Comparison of ENCODE assay signal across 20 cellular contexts in the genomic region with DNA sequence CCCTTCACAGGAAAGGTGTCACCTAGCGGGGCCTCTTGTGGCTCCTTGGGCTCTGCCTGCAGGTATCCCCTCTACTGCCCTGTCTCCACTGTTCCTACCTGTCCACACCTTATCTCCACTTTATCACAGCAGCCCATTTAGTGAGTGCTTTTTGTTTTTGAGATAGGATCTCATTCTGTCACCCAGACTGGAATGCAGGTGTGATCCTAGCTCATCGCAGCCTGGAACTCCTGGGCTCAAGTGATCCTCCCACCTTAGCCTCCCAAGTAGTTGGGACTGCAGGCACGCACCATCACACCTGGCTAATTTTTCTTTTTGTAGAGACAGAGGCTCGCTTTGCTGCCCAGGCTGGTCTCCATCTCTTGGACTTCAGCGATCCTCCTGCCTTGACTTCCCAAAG. TPM values are rescaled to one million over a fixed set of nuclear protein-coding genes. Genes with fewer than 3 reads are reported as not detected.
DNase-seq lines count a peak whose midpoint lies in the region; TF ChIP-seq lines count a peak whose summit lies in the region.
"Had no signal": no experiment of that assay in that cellular context is flagged by ENCODE, and none has a peak within 500 bp of the region (broad histone marks: within the 10 kb centered on the region; RNA-seq: fewer than 3 reads in every experiment).

No MANE protein-coding gene starts in this region.

- no TSS peak for BruUV-seq in OCI-LY7 (replicated peaks; lab: Mats Ljungman, UMichigan)
- BruUV-seq in MCF 10A (replicated peaks; lab: Mats Ljungman, UMichigan): no TSS peak

- H3K4me2 ChIP-seq in OCI-LY7 (ENCODE audit: low read length) (no peak overlapping the region), osteoblast (ENCODE audit: insufficient read depth, low read length) (no peak overlapping the region)
- H3K4me2 ChIP-seq: PC-9 had no signal

- H3K4me3 ChIP-seq in H7 (ENCODE audit: insufficient read depth, low read depth, low read length) (no peak overlapping the region), OCI-LY7 (ENCODE audit: low read depth, low read length, poor library complexity, severe bottlenecking) (no peak overlapping the region), osteoblast (ENCODE audit: insufficient read depth, low read length) (no peak overlapping the region)
- H3K4me3 ChIP-seq: GM23248, PC-9, SJCRH30 had no signal

- H3K27ac Mint-ChIP-seq in MCF 10A (ENCODE audit: low read depth, unreplicated experiment): peak overlapping the region; percentile 76

- H3K4me1 ChIP-seq in OCI-LY7 (ENCODE audit: insufficient read depth, low read length, poor library complexity, severe bottlenecking) (peaks cover 46% of the 10 kb centered on the region), osteoblast (ENCODE audit: insufficient read depth, low read length) (peaks cover 15% of the 10 kb centered on the region)

- POLR2A ChIA-PET in OCI-LY7 (lab: Charles Lee) (no interaction called here), MCF 10A (lab: Yijun Ruan, JAX) (interaction anchor here (0.6 to 9.3 kb wide), 11 partner anchors 8 to 1566 kb away, joined by 3 to 149 read pairs (median 4); a partner anchor contains a TSS)

- H3K27ac ChIP-seq in OCI-LY7 (ENCODE audit: low read depth, low read length, poor library complexity, severe bottlenecking) (peak overlapping the region; percentile 10), osteoblast (ENCODE audit: low read depth, low read length) (no peak overlapping the region)
- H3K27ac ChIP-seq: C4-2B, GM23248, PC-9, SJCRH30 had no signal

- no peaks in the 10 kb centered on the region for H3K27me3 Mint-ChIP-seq in MCF 10A (ENCODE audit: insufficient read depth, unreplicated experiment)

- H3K9me3 ChIP-seq in OCI-LY7 (ENCODE audit: low read length): no peaks in the 10 kb centered on the region
- no peaks in the 10 kb centered on the region for H3K9me3 ChIP-seq in osteoblast (ENCODE audit: low read depth, low read length)
- H3K9me3 ChIP-seq: SJCRH30 had no signal

- H3K79me2 ChIP-seq in OCI-LY7 (ENCODE audit: insufficient read depth, low read depth, low read length): peaks cover 17% of the 10 kb centered on the region; the same call in 1 of the 2 replicates
- H3K79me2 ChIP-seq in osteoblast (ENCODE audit: insufficient read depth, low read length): no peaks in the 10 kb centered on the region

- intact Hi-C loops in OCI-LY7 (cut with micrococcal nuclease; ENCODE audit: unreplicated experiment): no loop called here
- intact Hi-C loops in MCF 10A (cut with micrococcal nuclease): no loop called here

- no peaks in the 10 kb centered on the region for H3K9me2 ChIP-seq in OCI-LY7 (ENCODE audit: insufficient read depth, low read length)

- H3K36me3 ChIP-seq in H7 (replicated peaks; ENCODE audit: control insufficient read depth, insufficient read depth, low read length): peaks cover 2% of the 10 kb centered on the region
- H3K36me3 ChIP-seq in OCI-LY7 (ENCODE audit: insufficient read depth, low read length): peaks cover 88% of the 10 kb centered on the region
- H3K36me3 ChIP-seq in osteoblast (ENCODE audit: insufficient read depth, low read length): no peaks in the 10 kb centered on the region
- H3K36me3 ChIP-seq: SJCRH30 had no signal

- no peaks in the 10 kb centered on the region for H3K9me3 Mint-ChIP-seq in MCF 10A (ENCODE audit: unreplicated experiment)

- no peak overlapping the region for H3K4me3 Mint-ChIP-seq in MCF 10A (ENCODE audit: unreplicated experiment)

- H3K27me3 ChIP-seq in H7 (ENCODE audit: control insufficient read depth, insufficient read depth, low read length) (no peaks in the 10 kb centered on the region), osteoblast (ENCODE audit: insufficient read depth, low read length) (no peaks in the 10 kb centered on the region)
- H3K27me3 ChIP-seq: SJCRH30 had no signal

- TF ChIP-seq CTCF in OCI-LY7 (conservative IDR thresholded peaks at IDR 0.05; ENCODE audit: low read length) (no peak), MCF 10A (IDR thresholded peaks at IDR 0.05; ENCODE audit: unreplicated experiment) (no peak), osteoblast (IDR thresholded peaks at IDR 0.05; ENCODE audit: extremely low read depth, low read depth, low read length) (no peak)

- H2AFZ ChIP-seq in OCI-LY7 (ENCODE audit: low read length) (no peak overlapping the region), osteoblast (ENCODE audit: low read length) (no peak overlapping the region)
- H2AFZ ChIP-seq: GM23248, PC-9 had no signal

- CTCF ChIA-PET in OCI-LY7 (lab: Charles Lee; ENCODE audit: unreplicated experiment) (no interaction called here), MCF 10A (lab: Yijun Ruan, JAX) (interaction anchor here (0.5 to 1.2 kb wide), 4 partner anchors 21 to 74 kb away, joined by 3 read pairs; a partner anchor contains a TSS)

- peak; percentile 16 for DNase-seq in H7
- DNase-seq in OCI-LY7 (ENCODE audit: low spot score): no peak
- DNase-seq in MCF 10A (ENCODE audit: unreplicated experiment): no peak
- DNase-seq in osteoblast (ENCODE audit: insufficient read length, low spot score, missing footprints): peak; percentile 49
- DNase-seq in NOMO-1 treated with dmso at 0.1 percent for 144 hours (lab: John Stamatoyannopoulos, UW; ENCODE audit: unreplicated experiment): no peak
- no peak for DNase-seq in hippocampal formation (lab: John Stamatoyannopoulos, UW)
- DNase-seq in NCI-H1417 (lab: John Stamatoyannopoulos, UW): no peak
- DNase-seq in NCI-H1694 (lab: John Stamatoyannopoulos, UW): no peak
- DNase-seq: ACHN, DMS79, GM23248, HCEC 1CT, NCI-H1092 treated with DMSO at 0.1 percent for 48 hours, NCI-H1694 treated with DMSO at 0.1 percent for 48 hours, NCI-H226, NCI-H524, NCI-H82, PC-9, SJCRH30 had no signal

- no peaks in the 10 kb centered on the region for H3K36me3 Mint-ChIP-seq in MCF 10A (ENCODE audit: insufficient read depth, unreplicated experiment)

- peaks cover 32% of the 10 kb centered on the region for H3K4me1 Mint-ChIP-seq in MCF 10A (ENCODE audit: insufficient read depth, unreplicated experiment)

- H4K20me1 ChIP-seq in OCI-LY7 (ENCODE audit: insufficient read depth, low read length) (no peaks in the 10 kb centered on the region), osteoblast (ENCODE audit: insufficient read depth, low read length) (no peaks in the 10 kb centered on the region)

RNA-seq across cellular contexts. Expression of a gene that starts 48.0 kb away (rescaled TPM):
- 17.6 and 19.3 TPM in 2 replicates for total RNA-seq in H7 (2014; rRNA removed; shearing (Covaris generic))
- total RNA-seq in OCI-LY7 (2014; rRNA removed; shearing (Covaris generic)): 128 and 181 TPM in 2 replicates
- total RNA-seq in OCI-LY7 (2022) (166 and 173 TPM in 2 replicates), MCF 10A (2022) (5.4 and 7.9 TPM in 2 replicates), osteoblast (2.4 and 2.9 TPM in 2 replicates)

Comparison
In these comparisons a context has a peak if more than half of its experiments do, and no peak if none do; other contexts are left out.
1. DNase-seq: peak in H7 (single experiment) and osteoblast (single experiment); none in OCI-LY7 (single experiment), MCF 10A (single experiment), NOMO-1 treated with dmso at 0.1 percent for 144 hours (single experiment), hippocampal formation (0 of 2), NCI-H1417 (0 of 3) and NCI-H1694 (single experiment).